In genomic region chr19:11964496-11964857, GRCh38 we compare ENCODE assay signal across 8 cellular contexts. TPM values are rescaled to one million over a fixed set of nuclear protein-coding genes. Genes with fewer than 3 reads are reported as not detected.
DNase-seq lines count a peak whose midpoint lies in the region; ATAC-seq and TF ChIP-seq lines count a peak whose summit lies in the region.

No MANE protein-coding gene starts in this region.

- H3K27ac Mint-ChIP-seq in endodermal cell (peak overlapping the region; percentile 89), natural killer cell (peak overlapping the region; percentile 95)

- H3K9ac ChIP-seq in MM.1S (ENCODE audit: low read length) (peak overlapping the region; percentile 1; the same call in 1 of the 2 replicates), endodermal cell (ENCODE audit: extremely low read depth, low read length, poor library complexity, severe bottlenecking) (no peak overlapping the region)

- H3K4me3 Mint-ChIP-seq in endodermal cell, result peak overlapping the region; percentile 66
- peak overlapping the region; percentile 90 for H3K4me3 Mint-ChIP-seq in natural killer cell

- TF ChIP-seq CTCF in GM10266 (IDR thresholded peaks at IDR 0.05; ENCODE audit: control insufficient read depth, insufficient read depth, low read depth, missing control alignments), result peak; percentile 48
- peak; percentile 29 for TF ChIP-seq CTCF in MM.1S (IDR thresholded peaks at IDR 0.05; ENCODE audit: low read length)
- TF ChIP-seq CTCF in endodermal cell (conservative IDR thresholded peaks at IDR 0.05), result no peak
- no peak for TF ChIP-seq CTCF in natural killer cell (IDR thresholded peaks at IDR 0.05)

- no peaks in the 10 kb centered on the region for H3K79me2 ChIP-seq in MM.1S (ENCODE audit: low read length)

- peaks cover 40% of the 10 kb centered on the region for H3K9me3 Mint-ChIP-seq in endodermal cell
- no peaks in the 10 kb centered on the region for H3K9me3 Mint-ChIP-seq in natural killer cell

- H3K4me1 Mint-ChIP-seq in endodermal cell (peaks cover 17% of the 10 kb centered on the region), natural killer cell (peaks cover 22 to 28% of the 10 kb centered on the region in 2 donors)

- H3K9me3 ChIP-seq in MM.1S (replicated peaks; ENCODE audit: insufficient read depth, low read length) (no peaks in the 10 kb centered on the region), endodermal cell (ENCODE audit: control insufficient read depth, low read length) (no peaks in the 10 kb centered on the region)

- peak overlapping the region; percentile 79 for H3K4me2 ChIP-seq in MM.1S (ENCODE audit: low read depth, low read length)

- DNase-seq in GM10266 (ENCODE audit: extremely low spot score) (no peak), MM.1S (no peak), endodermal cell (no peak), natural killer cell (no peak), activated gamma-delta T cell treated with Interleukin-2 at 50 U/mL for 16 hours (no peak), islet precursor cell (no peak)
- DNase-seq in central memory CD4-positive, alpha-beta T cell, result no peak
- DNase-seq in activated effector memory CD4-positive, alpha-beta T cell treated with anti-CD3 and anti-CD28 coated beads, Interleukin-2, amount 50 U/mL, for 16 hours, result no peak

- H3K4me1 ChIP-seq in MM.1S (ENCODE audit: low read length), result peaks cover 10% of the 10 kb centered on the region; the same call in 1 of the 2 replicates
- H3K4me1 ChIP-seq in endodermal cell (ENCODE audit: control insufficient read depth, insufficient read depth, low read length), result peaks cover 4% of the 10 kb centered on the region

- intact Hi-C loops in natural killer cell (cut with micrococcal nuclease), result loop anchor here (1.0 to 5.0 kb wide), 4 partner anchors 24 to 177 kb away; partner anchors contain the start of gene ZNF700

- ATAC-seq in natural killer cell, result no peak

- H3K27me3 Mint-ChIP-seq in endodermal cell (ENCODE audit: insufficient read depth) (peaks cover 18% of the 10 kb centered on the region), natural killer cell (ENCODE audit: low read depth in 2 of 2) (no peaks in the 10 kb centered on the region)

- peak overlapping the region; percentile 74 for H2AFZ ChIP-seq in MM.1S (ENCODE audit: low read length)

- peaks cover 6% of the 10 kb centered on the region for H3F3A ChIP-seq in MM.1S (ENCODE audit: insufficient read depth, low read length)

- H3K27ac ChIP-seq in MM.1S (ENCODE audit: low read length) (peak overlapping the region; percentile 26; the same call in 1 of the 2 replicates), endodermal cell (ENCODE audit: low read depth, low read length) (no peak overlapping the region)

- WGBS in endodermal cell (ENCODE audit: insufficient coverage in 1 of 2, insufficient read length in 1 of 2), 2 experiments, result 14 to 20% methylated on average over 4 to 8 of the region's 8 CpGs

- H3K9me2 ChIP-seq in MM.1S (replicated peaks; ENCODE audit: insufficient read depth, low read length), result no peaks in the 10 kb centered on the region

- no peaks in the 10 kb centered on the region for H4K20me1 ChIP-seq in MM.1S (ENCODE audit: insufficient read depth, low read length)

- peaks cover 16% of the 10 kb centered on the region for H3K36me3 Mint-ChIP-seq in endodermal cell (ENCODE audit: low read depth)
- no peaks in the 10 kb centered on the region for H3K36me3 Mint-ChIP-seq in natural killer cell

- no peaks in the 10 kb centered on the region for H3K36me3 ChIP-seq in MM.1S (replicated peaks; ENCODE audit: insufficient read depth, low read length)
- H3K36me3 ChIP-seq in endodermal cell (ENCODE audit: control insufficient read depth, insufficient read depth, low read length), result no peaks in the 10 kb centered on the region

- H3K27me3 ChIP-seq in MM.1S (replicated peaks; ENCODE audit: insufficient read depth, low read length) (no peaks in the 10 kb centered on the region), endodermal cell (ENCODE audit: control insufficient read depth, insufficient read depth, low read length, poor library complexity, severe bottlenecking) (no peaks in the 10 kb centered on the region)

- peak overlapping the region; percentile 73 for H3K4me3 ChIP-seq in MM.1S (ENCODE audit: low read length)
- peak overlapping the region; percentile 88 for H3K4me3 ChIP-seq in endodermal cell (ENCODE audit: low read length)

RNA-seq across cellular contexts. Expression of gene ZNF763, which starts 0.4 kb away (rescaled TPM):
- total RNA-seq in endodermal cell, result 1 to 10 TPM; 4.4 to 5.0 TPM
- polyA plus RNA-seq in endodermal cell (2013, experiment 1 of 2), result 2.4 TPM
- polyA plus RNA-seq in endodermal cell (2013, experiment 2 of 2), result 2.1 TPM
- total RNA-seq in natural killer cell, result 1 to 10 TPM; 4.8 to 7.7 (median 5.8) TPM

RNA-seq across cellular contexts. Expression of gene ZNF700, which starts 39.6 kb away (rescaled TPM):
- total RNA-seq in endodermal cell (10 to 100 TPM; 11.6 to 19.2 TPM), natural killer cell (10 to 100 TPM; 25.1 to 30.1 (median 26.4) TPM)
- 10.0 TPM for polyA plus RNA-seq in endodermal cell (2013, experiment 1 of 2)
- 10.7 TPM for polyA plus RNA-seq in endodermal cell (2013, experiment 2 of 2)

Comparison
In these comparisons a context has a peak if more than half of its experiments do, and no peak if none do; other contexts are left out.
1. CTCF ChIP-seq: peak in GM10266 (single experiment) and MM.1S (single experiment); none in endodermal cell (single experiment) and natural killer cell (single experiment).